23 cellular contexts compared by ENCODE assay signal in the genomic region with DNA sequence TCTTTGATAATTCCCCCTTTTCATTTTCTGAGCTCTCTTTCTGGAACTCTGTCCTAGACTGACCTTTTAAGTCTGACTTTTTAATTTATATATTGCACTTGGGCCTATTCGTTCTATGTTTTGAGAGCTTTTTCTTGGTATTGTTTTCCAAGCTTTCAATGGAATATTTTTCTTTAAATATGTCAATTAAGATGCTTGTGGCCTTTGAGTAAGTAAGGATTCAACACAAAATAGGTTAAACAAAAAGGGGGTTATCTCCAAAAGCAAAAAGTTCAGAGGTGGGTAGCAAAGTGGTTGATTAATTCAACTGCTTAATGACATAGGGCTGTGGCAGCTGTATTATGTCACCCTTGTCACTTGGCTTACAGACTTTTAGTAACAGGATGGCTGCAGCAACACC.
"Had no signal": no experiment of that assay in that cellular context is flagged by ENCODE, and none has a peak within 500 bp of the region (broad histone marks: within the 10 kb centered on the region; RNA-seq: fewer than 3 reads in every experiment).

No MANE protein-coding gene starts in this region.

- H3K4me1 ChIP-seq: colonic mucosa, esophagus muscularis mucosa, foreskin keratinocyte, gastrocnemius medialis, gastroesophageal sphincter, heart left ventricle, heart right ventricle had no signal

- H3K9me3 ChIP-seq: colonic mucosa, esophagus muscularis mucosa, esophagus squamous epithelium, gastrocnemius medialis, gastroesophageal sphincter, heart left ventricle, heart right ventricle had no signal

- H3K36me3 ChIP-seq: colonic mucosa, esophagus muscularis mucosa, esophagus squamous epithelium, gastrocnemius medialis, gastroesophageal sphincter, heart left ventricle, heart right ventricle had no signal

- H3K27ac ChIP-seq: colonic mucosa, coronary artery, dorsolateral prefrontal cortex, epithelial cell of prostate, esophagus muscularis mucosa, esophagus squamous epithelium, foreskin keratinocyte, gastrocnemius medialis, gastroesophageal sphincter, heart left ventricle, heart right ventricle had no signal

- DNase-seq: colonic mucosa; cortex of kidney; dermis blood vessel endothelial cell; dorsolateral prefrontal cortex; effector CD4-positive, alpha-beta T cell; effector CD8-positive, alpha-beta T cell; effector memory CD4-positive, alpha-beta T cell; effector memory CD8-positive, alpha-beta T cell; endodermal cell; erythroblast; esophagus squamous epithelium; foreskin fibroblast; foreskin keratinocyte; foreskin melanocyte; gastrocnemius medialis; glutamatergic neuron; head of caudate nucleus; heart left ventricle; heart right ventricle had no signal

- H3K27me3 ChIP-seq: colonic mucosa, dorsolateral prefrontal cortex, esophagus muscularis mucosa, esophagus squamous epithelium, foreskin keratinocyte, gastrocnemius medialis, gastroesophageal sphincter, heart left ventricle, heart right ventricle had no signal

- H3K4me3 ChIP-seq: colonic mucosa, coronary artery, dorsolateral prefrontal cortex, esophagus muscularis mucosa, esophagus squamous epithelium, gastrocnemius medialis, gastroesophageal sphincter, heart left ventricle, heart right ventricle had no signal
